Comparison of ENCODE assay signal across 8 cellular contexts in genomic region chr9:110256142-110256391, GRCh38. TPM values are rescaled to one million over a fixed set of nuclear protein-coding genes. Genes with fewer than 3 reads are reported as not detected.
DNase-seq lines count a peak whose midpoint lies in the region; ATAC-seq lines count a peak whose summit lies in the region.

No MANE protein-coding gene starts in this region.

- H3K4me3 Mint-ChIP-seq in activated T-cell treated with anti-CD3 and anti-CD28 coated beads, Interleukin-2, amount 50 U/mL, for 4 hours, result peak overlapping the region; percentile 93
- peak overlapping the region; percentile 90 for H3K4me3 Mint-ChIP-seq in activated naive CD8-positive, alpha-beta T cell treated with anti-CD3 and anti-CD28 coated beads for 36 hours
- H3K4me3 Mint-ChIP-seq in stimulated activated naive CD8-positive, alpha-beta T cell treated with anti-CD3 and anti-CD28 coated beads, Interleukin-15, amount 100 ng/mL, for 72 hours, result peak overlapping the region; percentile 93 to 96

- H3K4me3 ChIP-seq in iPS-18a (ENCODE audit: low read length), result peak overlapping the region; percentile 83

- no peaks in the 10 kb centered on the region for H3K9me3 Mint-ChIP-seq in activated T-cell treated with anti-CD3 and anti-CD28 coated beads, Interleukin-2, amount 50 U/mL, for 4 hours
- no peaks in the 10 kb centered on the region for H3K9me3 Mint-ChIP-seq in activated naive CD8-positive, alpha-beta T cell treated with anti-CD3 and anti-CD28 coated beads for 36 hours
- no peaks in the 10 kb centered on the region for H3K9me3 Mint-ChIP-seq in stimulated activated naive CD8-positive, alpha-beta T cell treated with anti-CD3 and anti-CD28 coated beads, Interleukin-15, amount 100 ng/mL, for 72 hours

- H3K4me1 Mint-ChIP-seq in activated T-cell treated with anti-CD3 and anti-CD28 coated beads, Interleukin-2, amount 50 U/mL, for 4 hours (ENCODE audit: low read depth), result peaks cover 47% of the 10 kb centered on the region
- H3K4me1 Mint-ChIP-seq in activated naive CD8-positive, alpha-beta T cell treated with anti-CD3 and anti-CD28 coated beads for 36 hours, result peaks cover 37% of the 10 kb centered on the region
- H3K4me1 Mint-ChIP-seq in stimulated activated naive CD8-positive, alpha-beta T cell treated with anti-CD3 and anti-CD28 coated beads, Interleukin-15, amount 100 ng/mL, for 72 hours, result peaks cover 57% of the 10 kb centered on the region

- no peak for DNase-seq in activated T-cell treated with anti-CD3 and anti-CD28 coated beads, Interleukin-2, amount 50 U/mL, for 4 hours
- no peak for DNase-seq in activated T-cell treated with anti-CD3 and anti-CD28 coated beads for 4 hours
- DNase-seq in activated naive CD8-positive, alpha-beta T cell treated with anti-CD3 and anti-CD28 coated beads for 36 hours, result no peak
- DNase-seq in stimulated activated naive CD8-positive, alpha-beta T cell treated with anti-CD3 and anti-CD28 coated beads, Interleukin-15, amount 100 ng/mL, for 72 hours, result no peak
- no peak for DNase-seq in NCI-H748 (lab: John Stamatoyannopoulos, UW; ENCODE audit: unreplicated experiment)

- H3K9ac ChIP-seq in iPS-18a (ENCODE audit: low read length), result peak overlapping the region; percentile 75

- no peaks in the 10 kb centered on the region for H3K27me3 ChIP-seq in iPS-18a (ENCODE audit: control insufficient read depth, insufficient read depth, low read length)

- H3K27ac Mint-ChIP-seq in activated naive CD8-positive, alpha-beta T cell treated with anti-CD3 and anti-CD28 coated beads for 36 hours, result peak overlapping the region; percentile 96
- peak overlapping the region; percentile 98 to 99 for H3K27ac Mint-ChIP-seq in stimulated activated naive CD8-positive, alpha-beta T cell treated with anti-CD3 and anti-CD28 coated beads, Interleukin-15, amount 100 ng/mL, for 72 hours

- H3K9me3 ChIP-seq in iPS-18a (ENCODE audit: control insufficient read depth, low read depth, low read length), result no peaks in the 10 kb centered on the region

- H3K36me3 ChIP-seq in iPS-18a (ENCODE audit: control insufficient read depth, low read depth, low read length), result no peaks in the 10 kb centered on the region

- ATAC-seq in activated T-cell treated with anti-CD3 and anti-CD28 coated beads, Interleukin-2, amount 50 U/mL, for 4 hours, result no peak
- ATAC-seq in stimulated activated naive CD8-positive, alpha-beta T cell treated with anti-CD3 and anti-CD28 coated beads, Interleukin-15, amount 100 ng/mL, for 72 hours, result no peak
- ATAC-seq in GM21737 (IDR thresholded peaks at IDR 0.05; ENCODE audit: unreplicated experiment), result no peak
- ATAC-seq in HG03095 (IDR thresholded peaks at IDR 0.05; ENCODE audit: unreplicated experiment), result no peak

- peaks cover 19% of the 10 kb centered on the region for H3K4me1 ChIP-seq in iPS-18a (ENCODE audit: control insufficient read depth, low read depth, low read length)

- H3K27ac ChIP-seq in iPS-18a (ENCODE audit: low read length), result no peak overlapping the region

- peaks cover 8% of the 10 kb centered on the region for H3K36me3 Mint-ChIP-seq in activated T-cell treated with anti-CD3 and anti-CD28 coated beads, Interleukin-2, amount 50 U/mL, for 4 hours (ENCODE audit: insufficient read depth)
- peaks cover 36% of the 10 kb centered on the region for H3K36me3 Mint-ChIP-seq in activated naive CD8-positive, alpha-beta T cell treated with anti-CD3 and anti-CD28 coated beads for 36 hours

- no peaks in the 10 kb centered on the region for H3K27me3 Mint-ChIP-seq in activated T-cell treated with anti-CD3 and anti-CD28 coated beads, Interleukin-2, amount 50 U/mL, for 4 hours (ENCODE audit: low read depth)
- H3K27me3 Mint-ChIP-seq in activated naive CD8-positive, alpha-beta T cell treated with anti-CD3 and anti-CD28 coated beads for 36 hours, result no peaks in the 10 kb centered on the region
- no peaks in the 10 kb centered on the region for H3K27me3 Mint-ChIP-seq in stimulated activated naive CD8-positive, alpha-beta T cell treated with anti-CD3 and anti-CD28 coated beads, Interleukin-15, amount 100 ng/mL, for 72 hours

RNA-seq across cellular contexts. Expression of gene TXN, which starts 0.2 kb away (rescaled TPM):
- total RNA-seq in activated T-cell treated with anti-CD3 and anti-CD28 coated beads, Interleukin-2, amount 50 U/mL, for 4 hours, result 100 to 1,000 TPM; 525 to 605 (median 551) TPM
- total RNA-seq in activated naive CD8-positive, alpha-beta T cell treated with anti-CD3 and anti-CD28 coated beads for 36 hours, result 100 to 1,000 TPM; 321 to 327 TPM

RNA-seq across cellular contexts. Expression of gene C9orf152, which starts 48.1 kb away (rescaled TPM):
- under 1 TPM in 1 of 3 donors, not detected in 2; 0.14 TPM for total RNA-seq in activated T-cell treated with anti-CD3 and anti-CD28 coated beads, Interleukin-2, amount 50 U/mL, for 4 hours
- total RNA-seq in activated naive CD8-positive, alpha-beta T cell treated with anti-CD3 and anti-CD28 coated beads for 36 hours, result not detected
